ENCODE assay signal across 12 cellular contexts in the genomic region with DNA sequence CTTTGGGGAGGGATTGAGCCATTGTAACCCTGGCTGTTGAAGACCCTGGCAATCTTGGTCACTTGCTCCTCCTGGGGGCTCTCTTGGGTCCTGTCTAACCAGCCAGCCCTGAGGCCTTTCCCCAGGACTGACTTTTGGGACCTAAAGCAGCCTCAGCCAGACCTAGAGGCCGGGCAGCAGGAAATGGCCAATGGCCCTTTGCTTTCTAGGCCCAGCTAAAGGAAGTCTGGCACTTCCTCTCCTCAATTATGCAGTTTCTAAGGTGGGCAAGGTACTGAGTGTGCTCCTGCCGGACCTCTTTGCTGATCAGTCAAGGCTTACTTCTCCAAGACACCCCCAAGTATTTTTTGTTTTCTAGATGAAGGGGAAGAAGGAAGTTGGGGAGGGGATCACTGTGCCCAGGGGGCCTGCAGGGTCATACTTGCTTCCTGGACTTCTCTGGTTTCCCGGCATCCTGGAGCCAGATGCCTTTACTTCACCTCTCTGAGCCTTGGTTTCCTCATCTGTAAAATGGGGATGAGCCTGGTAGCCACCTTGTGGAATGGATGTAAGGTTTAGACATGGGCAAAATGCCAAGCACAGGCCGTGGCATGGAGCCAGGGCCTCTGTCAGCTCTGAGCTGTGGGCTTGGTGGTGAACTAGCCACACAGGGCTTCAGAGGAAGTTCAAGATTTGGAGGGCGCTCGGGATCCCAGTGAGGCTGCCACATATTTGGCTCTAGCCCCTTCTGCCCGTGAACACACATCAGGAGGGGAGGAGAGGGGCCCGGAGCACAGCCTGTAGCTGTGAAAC. TPM values are rescaled to one million over a fixed set of nuclear protein-coding genes. Genes with fewer than 3 reads are reported as not detected.
DNase-seq lines count a peak whose midpoint lies in the region; ATAC-seq and TF ChIP-seq lines count a peak whose summit lies in the region.
"Had no signal": no experiment of that assay in that cellular context is flagged by ENCODE, and none has a peak within 500 bp of the region (broad histone marks: within the 10 kb centered on the region; RNA-seq: fewer than 3 reads in every experiment).

No MANE protein-coding gene starts in this region.

- peak overlapping the region; percentile 53 for H4K8ac ChIP-seq in trophoblast cell (ENCODE audit: low read depth, low read length)

- peak overlapping the region; percentile 30 for H3K18ac ChIP-seq in trophoblast cell (ENCODE audit: low read length)

- no peaks in the 10 kb centered on the region for H3K9me3 ChIP-seq in trophoblast cell (ENCODE audit: insufficient read depth, low read depth, low read length)

- no peak overlapping the region for H3K4me3 ChIP-seq in trophoblast cell (ENCODE audit: low read depth, low read length)

- peak overlapping the region; percentile 49 for H4K91ac ChIP-seq in trophoblast cell (ENCODE audit: low read depth, low read length)

- peaks cover 38% of the 10 kb centered on the region in 2 experiments for H3K4me1 ChIP-seq in trophoblast cell (ENCODE audit: control insufficient read depth in 1 of 2, insufficient read depth in 2 of 2, low read length in 2 of 2)

- no peak overlapping the region for H3K27ac ChIP-seq in trophoblast cell (ENCODE audit: low read depth, low read length)

- H2BK12ac ChIP-seq in trophoblast cell (ENCODE audit: low read length), result peak overlapping the region; percentile 81

- H3K27ac Mint-ChIP-seq in effector memory CD8-positive, alpha-beta T cell, result no peak overlapping the region
- no peak overlapping the region for H3K27ac Mint-ChIP-seq in glutamatergic neuron (ENCODE audit: unreplicated experiment)
- H3K27ac Mint-ChIP-seq: activated T-helper 2 cell treated with anti-CD3 and anti-CD28 coated beads, Interferon-gamma antibody, Interleukin-2, Interleukin-4, amounts not matched to agents 10 μg/mL and 5 μg/mL and 100 μg/mL, durations not matched to agents 14 hours and 24 hours and 36 hours had no signal

- peak; percentile 14 for ATAC-seq in effector memory CD8-positive, alpha-beta T cell (replicated peaks)
- ATAC-seq in GM18909 (IDR thresholded peaks at IDR 0.05; ENCODE audit: poor library complexity, unreplicated experiment) (no peak), GM19395 (IDR thresholded peaks at IDR 0.05; ENCODE audit: unreplicated experiment) (no peak)

- H2AFZ ChIP-seq in trophoblast cell (ENCODE audit: insufficient read depth, low read length, poor library complexity), result no peak overlapping the region

- DNase-seq in EH (ENCODE audit: low read depth) (peak; percentile 20), NAMALWA (ENCODE audit: low spot score) (peak; percentile 34), trophoblast cell (no peak), NCI-H2227 (lab: John Stamatoyannopoulos, UW; ENCODE audit: unreplicated experiment) (no peak), glutamatergic neuron (no peak)
- DNase-seq in effector memory CD8-positive, alpha-beta T cell, result no peak
- DNase-seq: effector CD4-positive, alpha-beta T cell; EL; NCI-H748 treated with DMSO at 0.1 percent for 48 hours had no signal

- H3K14ac ChIP-seq in trophoblast cell (ENCODE audit: low read length), result peak overlapping the region; percentile 40

- no peaks in the 10 kb centered on the region for H3K79me2 ChIP-seq in trophoblast cell (ENCODE audit: control insufficient read depth, insufficient read depth, low read length, poor library complexity)

- no peaks in the 10 kb centered on the region for H3K36me3 ChIP-seq in trophoblast cell (ENCODE audit: control insufficient read depth in 1 of 2, insufficient read depth in 2 of 2, low read length in 2 of 2)

- no peak for TF ChIP-seq CTCF in glutamatergic neuron (IDR thresholded peaks at IDR 0.05; ENCODE audit: partially characterized antibody, unreplicated experiment)

- no peaks in the 10 kb centered on the region for H3K36me3 Mint-ChIP-seq in effector memory CD8-positive, alpha-beta T cell (ENCODE audit: insufficient read depth)
- no peaks in the 10 kb centered on the region for H3K36me3 Mint-ChIP-seq in glutamatergic neuron (ENCODE audit: unreplicated experiment)

- H3K9ac ChIP-seq in trophoblast cell (ENCODE audit: low read length), result no peak overlapping the region

- no peaks in the 10 kb centered on the region for H3K27me3 ChIP-seq in trophoblast cell (ENCODE audit: insufficient read depth, low read length)

- H4K12ac ChIP-seq in trophoblast cell (ENCODE audit: low read depth, low read length), result no peak overlapping the region

- WGBS in trophoblast cell (ENCODE audit: extremely low coverage, insufficient coverage, insufficient read length), result no CpG with 5 or more reads among the region's 8 CpGs

- no peaks in the 10 kb centered on the region for H3K9me3 Mint-ChIP-seq in effector memory CD8-positive, alpha-beta T cell
- H3K9me3 Mint-ChIP-seq in glutamatergic neuron (ENCODE audit: unreplicated experiment), result no peaks in the 10 kb centered on the region
- H3K9me3 Mint-ChIP-seq: activated T-helper 2 cell treated with anti-CD3 and anti-CD28 coated beads, Interferon-gamma antibody, Interleukin-2, Interleukin-4, amounts not matched to agents 10 μg/mL and 5 μg/mL and 100 μg/mL, durations not matched to agents 14 hours and 24 hours and 36 hours had no signal

- no peak overlapping the region for H3K4me3 Mint-ChIP-seq in effector memory CD8-positive, alpha-beta T cell
- no peak overlapping the region for H3K4me3 Mint-ChIP-seq in glutamatergic neuron (ENCODE audit: unreplicated experiment)

- H2BK120ac ChIP-seq in trophoblast cell (ENCODE audit: insufficient read depth, low read length, poor library complexity), result peak overlapping the region; percentile 35

- peak overlapping the region; percentile 35 for H2BK5ac ChIP-seq in trophoblast cell (ENCODE audit: low read depth, low read length, poor library complexity)

- no peaks in the 10 kb centered on the region for H3K27me3 Mint-ChIP-seq in effector memory CD8-positive, alpha-beta T cell
- H3K27me3 Mint-ChIP-seq in glutamatergic neuron (ENCODE audit: unreplicated experiment), result peaks cover 7% of the 10 kb centered on the region

- H3K4me1 Mint-ChIP-seq in effector memory CD8-positive, alpha-beta T cell (ENCODE audit: low read depth in 2 of 2), result peaks cover 0 to 8% of the 10 kb centered on the region in 2 donors
- no peaks in the 10 kb centered on the region for H3K4me1 Mint-ChIP-seq in glutamatergic neuron (ENCODE audit: low read depth, unreplicated experiment)

- H3K4me2 ChIP-seq in trophoblast cell (ENCODE audit: low read length), result no peak overlapping the region

- peaks cover 33% of the 10 kb centered on the region for H3K79me1 ChIP-seq in trophoblast cell (ENCODE audit: low read length)

- H3K23ac ChIP-seq in trophoblast cell (ENCODE audit: low read length), result no peak overlapping the region

- H3K4ac ChIP-seq in trophoblast cell (ENCODE audit: low read depth, low read length), result no peak overlapping the region

- peak overlapping the region; percentile 58 for H2AK5ac ChIP-seq in trophoblast cell (ENCODE audit: low read length)

RNA-seq across cellular contexts. Expression of gene CX3CL1, which starts 8.6 kb away (rescaled TPM):
- polyA plus RNA-seq in trophoblast cell (2013), result 3.5 TPM in 2 replicates
- total RNA-seq in glutamatergic neuron (ENCODE audit: unreplicated experiment), result not detected
- total RNA-seq: activated T-helper 2 cell treated with anti-CD3 and anti-CD28 coated beads, Interferon-gamma antibody, Interleukin-2, Interleukin-4, amounts not matched to agents 10 μg/mL and 5 μg/mL and 100 μg/mL, durations not matched to agents 14 hours and 24 hours and 36 hours had no signal

RNA-seq across cellular contexts. Expression of gene CCL22, which starts 22.3 kb away (rescaled TPM):
- polyA plus RNA-seq in trophoblast cell (2013), result 0.03 TPM in 2 replicates
- total RNA-seq in glutamatergic neuron (ENCODE audit: unreplicated experiment), result not detected

RNA-seq across cellular contexts. Expression of gene CCL17, which starts 23.7 kb away (rescaled TPM):
- polyA plus RNA-seq in trophoblast cell (2013), result not detected in 2 replicates
- total RNA-seq in glutamatergic neuron (ENCODE audit: unreplicated experiment), result not detected

Comparison
In these comparisons a context has a peak if more than half of its experiments do, and no peak if none do; other contexts are left out.
1. DNase-seq: peak in EH (single experiment) and NAMALWA (single experiment); none in effector memory CD8-positive, alpha-beta T cell (0 of 3), trophoblast cell (0 of 2), NCI-H2227 (single experiment) and glutamatergic neuron (single experiment).